Comparison of ENCODE assay signal across 10 cellular contexts in the genomic region with DNA sequence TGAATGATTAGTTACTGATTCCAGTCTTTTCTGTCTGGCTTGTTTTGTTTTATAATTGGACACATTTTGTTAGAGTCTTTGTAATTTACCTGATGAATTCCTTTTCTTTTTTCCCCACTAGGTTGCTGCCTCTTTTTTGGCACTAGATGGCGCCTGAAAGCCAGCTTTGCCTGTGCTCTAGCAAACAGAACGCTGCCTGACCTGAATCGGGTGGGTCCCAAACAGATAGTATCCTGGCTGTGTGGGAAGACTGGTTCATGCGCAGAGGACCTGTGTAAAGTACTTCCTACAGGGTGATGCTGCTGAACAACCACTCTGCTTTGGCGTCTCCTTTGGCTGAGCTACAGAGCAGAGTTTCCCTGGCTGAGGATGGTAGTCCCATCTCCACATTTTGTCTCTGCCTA.
A peak's percentile ranks its signal among the peaks of the same experiment; 100 is the strongest.
DNase-seq lines count a peak whose midpoint lies in the region; ATAC-seq and TF ChIP-seq lines count a peak whose summit lies in the region.
"Had no signal": no experiment of that assay in that cellular context is flagged by ENCODE, and none has a peak within 500 bp of the region (broad histone marks: within the 10 kb centered on the region; RNA-seq: fewer than 3 reads in every experiment).

No MANE protein-coding gene starts in this region.

- WGBS in liver: 49% methylated on average over 5 of the region's 5 CpGs

- H3K36me3 Mint-ChIP-seq in Calu3 (ENCODE audit: insufficient read depth, unreplicated experiment): peaks cover 5% of the 10 kb centered on the region
- H3K36me3 Mint-ChIP-seq in activated naive CD8-positive, alpha-beta T cell: peaks cover 8% of the 10 kb centered on the region
- H3K36me3 Mint-ChIP-seq: T-cell had no signal

- H3K27me3 Mint-ChIP-seq in Calu3 (ENCODE audit: unreplicated experiment): no peaks in the 10 kb centered on the region
- H3K27me3 Mint-ChIP-seq in activated naive CD8-positive, alpha-beta T cell: no peaks in the 10 kb centered on the region

- ATAC-seq in GM21360 (IDR thresholded peaks at IDR 0.05; ENCODE audit: unreplicated experiment) (peak; percentile 51), GM18873 (IDR thresholded peaks at IDR 0.05; ENCODE audit: low FRiP score, unreplicated experiment) (no peak), HG02870 (IDR thresholded peaks at IDR 0.05; ENCODE audit: unreplicated experiment) (no peak)
- ATAC-seq: T-cell had no signal

- no TSS peak for BruUV-seq in Calu3 (replicated peaks; lab: Mats Ljungman, UMichigan)

- H3K4me1 Mint-ChIP-seq in Calu3 (ENCODE audit: low read depth, unreplicated experiment): no peaks in the 10 kb centered on the region
- no peaks in the 10 kb centered on the region for H3K4me1 Mint-ChIP-seq in activated naive CD8-positive, alpha-beta T cell (ENCODE audit: low read depth)
- H3K4me1 Mint-ChIP-seq: T-cell had no signal

- H3K4me3 Mint-ChIP-seq in Calu3 (ENCODE audit: low read depth, unreplicated experiment): no peak overlapping the region
- no peak overlapping the region for H3K4me3 Mint-ChIP-seq in activated naive CD8-positive, alpha-beta T cell
- H3K4me3 Mint-ChIP-seq: T-cell had no signal

- CTCF ChIA-PET in Calu3 (lab: Charles Lee): no interaction called here

- H3K27ac ChIP-seq in liver (ENCODE audit: low read depth in 1 of 2, low read length in 2 of 2) (no peak overlapping the region), vagina (no peak overlapping the region)
- H3K27ac ChIP-seq: neutrophil had no signal

- no peak overlapping the region for H3K9ac ChIP-seq in liver (ENCODE audit: low read depth in 1 of 2, low read length in 2 of 2)

- no peak overlapping the region for H3K4me3 ChIP-seq in liver (ENCODE audit: low read depth in 1 of 3, low read length in 3 of 3)
- no peak overlapping the region for H3K4me3 ChIP-seq in vagina

- intact Hi-C loops in Calu3 (cut with micrococcal nuclease; ENCODE audit: unreplicated experiment): loop anchor here (1.0 kb wide), 1 partner anchor 290 kb away; no protein-coding TSS in a partner anchor
- intact Hi-C loops in vagina (cut with DNase I): no loop called here

- H3K27me3 ChIP-seq in liver (ENCODE audit: control insufficient read depth in 4 of 4, insufficient read depth in 4 of 4, low read length in 3 of 4) (no peaks in the 10 kb centered on the region), vagina (no peaks in the 10 kb centered on the region)
- H3K27me3 ChIP-seq: neutrophil had no signal

- H3K9me3 ChIP-seq in liver (ENCODE audit: control insufficient read depth in 4 of 4, low read length in 3 of 4): peaks cover 2 to 25% (median 6%) of the 10 kb centered on the region in 4 donors
- H3K9me3 ChIP-seq in vagina: peaks cover 14% of the 10 kb centered on the region

- H3K4me1 ChIP-seq in liver (ENCODE audit: control insufficient read depth in 4 of 4, insufficient read depth in 4 of 4, low read length in 3 of 4) (no peaks in the 10 kb centered on the region), vagina (no peaks in the 10 kb centered on the region)

- peaks cover 17% of the 10 kb centered on the region for H3K9me3 Mint-ChIP-seq in Calu3 (ENCODE audit: low read depth, unreplicated experiment)
- H3K9me3 Mint-ChIP-seq in activated naive CD8-positive, alpha-beta T cell (ENCODE audit: low read depth): peaks cover 22% of the 10 kb centered on the region

- peak; percentile 73 for TF ChIP-seq CTCF in Calu3 (IDR thresholded peaks at IDR 0.05; ENCODE audit: unreplicated experiment)
- peak; percentile 52 for TF ChIP-seq CTCF in liver (IDR thresholded peaks at IDR 0.05; ENCODE audit: low read depth, low read length, missing input control)
- TF ChIP-seq CTCF in vagina (IDR thresholded peaks at IDR 0.05): no peak

- peak; percentile 16 for DNase-seq in Calu3
- peak; percentile 19 for DNase-seq in NCI-H460 (ENCODE audit: extremely low read depth, low read depth)
- no peak for DNase-seq in vagina (ENCODE audit: extremely low spot score in 2 of 2)

- TF ChIP-seq RAD21 in liver (IDR thresholded peaks at IDR 0.05): peak; percentile 76 to 79

- no peak for TF ChIP-seq POLR2A in vagina (IDR thresholded peaks at IDR 0.05)

- H3K36me3 ChIP-seq in liver (ENCODE audit: control insufficient read depth in 4 of 4, insufficient read depth in 3 of 4, low read depth in 1 of 4, low read length in 3 of 4) (no peaks in the 10 kb centered on the region), vagina (no peaks in the 10 kb centered on the region)
- H3K36me3 ChIP-seq: neutrophil had no signal

- no peak overlapping the region for H3K27ac Mint-ChIP-seq in Calu3 (ENCODE audit: unreplicated experiment)
- peak overlapping the region; percentile 23 for H3K27ac Mint-ChIP-seq in activated naive CD8-positive, alpha-beta T cell
- H3K27ac Mint-ChIP-seq: T-cell had no signal

TF ChIP-seq in liver, 16 proteins besides CTCF, POLR2A, EP300 and RAD21:
- TF ChIP-seq FOXA1 (IDR thresholded peaks at IDR 0.05): no peak
- TF ChIP-seq FOXA2 (IDR thresholded peaks at IDR 0.05): no peak
- no peak for TF ChIP-seq YY1 (IDR thresholded peaks at IDR 0.05)
- TF ChIP-seq HNF4A (conservative IDR thresholded peaks at IDR 0.05): no peak
- no peak for TF ChIP-seq NR2F2 (IDR thresholded peaks at IDR 0.05)
- no peak for TF ChIP-seq EGR1 (IDR thresholded peaks at IDR 0.05; ENCODE audit: low read depth in 2 of 2)
- TF ChIP-seq HNF4G (IDR thresholded peaks at IDR 0.05): no peak
- TF ChIP-seq SP1 (IDR thresholded peaks at IDR 0.05): no peak
- TF ChIP-seq, protein P1, sequence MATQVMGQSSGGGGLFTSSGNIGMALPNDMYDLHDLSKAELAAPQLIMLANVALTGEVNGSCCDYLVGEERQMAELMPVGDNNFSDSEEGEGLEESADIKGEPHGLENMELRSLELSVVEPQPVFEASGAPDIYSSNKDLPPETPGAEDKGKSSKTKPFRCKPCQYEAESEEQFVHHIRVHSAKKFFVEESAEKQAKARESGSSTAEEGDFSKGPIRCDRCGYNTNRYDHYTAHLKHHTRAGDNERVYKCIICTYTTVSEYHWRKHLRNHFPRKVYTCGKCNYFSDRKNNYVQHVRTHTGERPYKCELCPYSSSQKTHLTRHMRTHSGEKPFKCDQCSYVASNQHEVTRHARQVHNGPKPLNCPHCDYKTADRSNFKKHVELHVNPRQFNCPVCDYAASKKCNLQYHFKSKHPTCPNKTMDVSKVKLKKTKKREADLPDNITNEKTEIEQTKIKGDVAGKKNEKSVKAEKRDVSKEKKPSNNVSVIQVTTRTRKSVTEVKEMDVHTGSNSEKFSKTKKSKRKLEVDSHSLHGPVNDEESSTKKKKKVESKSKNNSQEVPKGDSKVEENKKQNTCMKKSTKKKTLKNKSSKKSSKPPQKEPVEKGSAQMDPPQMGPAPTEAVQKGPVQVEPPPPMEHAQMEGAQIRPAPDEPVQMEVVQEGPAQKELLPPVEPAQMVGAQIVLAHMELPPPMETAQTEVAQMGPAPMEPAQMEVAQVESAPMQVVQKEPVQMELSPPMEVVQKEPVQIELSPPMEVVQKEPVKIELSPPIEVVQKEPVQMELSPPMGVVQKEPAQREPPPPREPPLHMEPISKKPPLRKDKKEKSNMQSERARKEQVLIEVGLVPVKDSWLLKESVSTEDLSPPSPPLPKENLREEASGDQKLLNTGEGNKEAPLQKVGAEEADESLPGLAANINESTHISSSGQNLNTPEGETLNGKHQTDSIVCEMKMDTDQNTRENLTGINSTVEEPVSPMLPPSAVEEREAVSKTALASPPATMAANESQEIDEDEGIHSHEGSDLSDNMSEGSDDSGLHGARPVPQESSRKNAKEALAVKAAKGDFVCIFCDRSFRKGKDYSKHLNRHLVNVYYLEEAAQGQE (IDR thresholded peaks at IDR 0.05): no peak
- no peak for TF ChIP-seq TAF1 (conservative IDR thresholded peaks at IDR 0.05)
- TF ChIP-seq, protein P2, sequence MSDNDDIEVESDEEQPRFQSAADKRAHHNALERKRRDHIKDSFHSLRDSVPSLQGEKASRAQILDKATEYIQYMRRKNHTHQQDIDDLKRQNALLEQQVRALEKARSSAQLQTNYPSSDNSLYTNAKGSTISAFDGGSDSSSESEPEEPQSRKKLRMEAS (IDR thresholded peaks at IDR 0.05): no peak
- TF ChIP-seq, protein P3, sequence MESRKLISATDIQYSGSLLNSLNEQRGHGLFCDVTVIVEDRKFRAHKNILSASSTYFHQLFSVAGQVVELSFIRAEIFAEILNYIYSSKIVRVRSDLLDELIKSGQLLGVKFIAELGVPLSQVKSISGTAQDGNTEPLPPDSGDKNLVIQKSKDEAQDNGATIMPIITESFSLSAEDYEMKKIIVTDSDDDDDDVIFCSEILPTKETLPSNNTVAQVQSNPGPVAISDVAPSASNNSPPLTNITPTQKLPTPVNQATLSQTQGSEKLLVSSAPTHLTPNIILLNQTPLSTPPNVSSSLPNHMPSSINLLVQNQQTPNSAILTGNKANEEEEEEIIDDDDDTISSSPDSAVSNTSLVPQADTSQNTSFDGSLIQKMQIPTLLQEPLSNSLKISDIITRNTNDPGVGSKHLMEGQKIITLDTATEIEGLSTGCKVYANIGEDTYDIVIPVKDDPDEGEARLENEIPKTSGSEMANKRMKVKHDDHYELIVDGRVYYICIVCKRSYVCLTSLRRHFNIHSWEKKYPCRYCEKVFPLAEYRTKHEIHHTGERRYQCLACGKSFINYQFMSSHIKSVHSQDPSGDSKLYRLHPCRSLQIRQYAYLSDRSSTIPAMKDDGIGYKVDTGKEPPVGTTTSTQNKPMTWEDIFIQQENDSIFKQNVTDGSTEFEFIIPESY (IDR thresholded peaks at IDR 0.05): no peak
- no peak for TF ChIP-seq RXRA (IDR thresholded peaks at IDR 0.05)
- TF ChIP-seq GABPA (IDR thresholded peaks at IDR 0.05 in 1 of 2, conservative IDR thresholded peaks at IDR 0.05 in 1 of 2): no peak
- no peak for TF ChIP-seq ATF3 (IDR thresholded peaks at IDR 0.05)
- no peak for TF ChIP-seq JUND (IDR thresholded peaks at IDR 0.05)
TF ChIP-seq in liver: peak in this region for 0.

Comparison
In these comparisons a context has a peak if more than half of its experiments do, and no peak if none do; other contexts are left out.
1. DNase-seq: peak in Calu3 (single experiment) and NCI-H460 (single experiment); none in vagina (0 of 2).
2. CTCF ChIP-seq: peak in Calu3 (single experiment) and liver (single experiment); none in vagina (0 of 3).